ENCODE assay signal across 17 cellular contexts in the genomic region with DNA sequence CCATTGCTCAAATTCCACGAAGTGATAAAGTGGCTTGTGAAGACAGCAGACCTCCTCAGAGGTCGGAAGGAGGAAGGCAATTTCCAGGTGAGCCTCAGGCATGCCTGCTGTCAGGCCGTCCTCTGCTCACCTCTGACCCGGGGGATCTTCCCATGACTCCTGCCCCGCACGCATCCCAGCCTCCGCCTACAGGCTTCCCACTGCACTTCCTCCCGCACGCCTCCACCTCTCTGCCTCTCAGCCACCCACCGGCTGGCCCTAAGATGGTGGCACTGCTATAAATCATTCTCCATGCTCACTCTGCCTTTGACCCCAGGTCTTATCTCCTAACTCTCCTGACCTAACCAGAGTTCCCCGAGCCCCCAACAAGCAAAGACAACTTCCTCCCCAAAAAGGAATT. TPM values are rescaled to one million over a fixed set of nuclear protein-coding genes. Genes with fewer than 3 reads are reported as not detected.
DNase-seq lines count a peak whose midpoint lies in the region; ATAC-seq and TF ChIP-seq lines count a peak whose summit lies in the region.
"Had no signal": no experiment of that assay in that cellular context is flagged by ENCODE, and none has a peak within 500 bp of the region (broad histone marks: within the 10 kb centered on the region; RNA-seq: fewer than 3 reads in every experiment).

No MANE protein-coding gene starts in this region.

- CTCF ChIA-PET in IMR-90 (lab: Yijun Ruan, JAX) = interaction anchor here (1.1 kb wide), 2 partner anchors 13 to 115 kb away, joined by 3 to 4 read pairs; no protein-coding TSS in a partner anchor
- CTCF ChIA-PET in CD4-positive, alpha-beta T cell (lab: Charles Lee) = no interaction called here

- no peak for TF ChIP-seq POLR2A in IMR-90 (IDR thresholded peaks at IDR 0.05; ENCODE audit: low read depth, low read length)

- H3K4me3 ChIP-seq in IMR-90 (ENCODE audit: insufficient read depth, low read depth, low read length) = no peak overlapping the region
- no peak overlapping the region for H3K4me3 ChIP-seq in endodermal cell (ENCODE audit: low read length)
- no peak overlapping the region for H3K4me3 ChIP-seq in mesendoderm (ENCODE audit: low read length)
- H3K4me3 ChIP-seq: BLaER1, GM12878 had no signal

- peak overlapping the region; percentile 91 for H3K27ac ChIP-seq in IMR-90 (ENCODE audit: insufficient read depth, low read length)
- H3K27ac ChIP-seq in endodermal cell (ENCODE audit: low read depth, low read length) = no peak overlapping the region
- no peak overlapping the region for H3K27ac ChIP-seq in mesendoderm (ENCODE audit: low read depth, low read length)
- no peak overlapping the region for H3K27ac ChIP-seq in CD4-positive, alpha-beta T cell (ENCODE audit: low read depth, low read length)
- H3K27ac ChIP-seq: BLaER1 had no signal

- H3K79me1 ChIP-seq in IMR-90 (ENCODE audit: low read depth in 1 of 2, low read length in 2 of 2) (peaks cover 35 to 78% of the 10 kb centered on the region in 2 experiments), mesendoderm (ENCODE audit: low read length) (no peaks in the 10 kb centered on the region)

- H3K4ac ChIP-seq in IMR-90 (ENCODE audit: low read depth, low read length) (peak overlapping the region; percentile 99), mesendoderm (ENCODE audit: low read depth, low read length) (no peak overlapping the region)

- no peak for TF ChIP-seq RAD21 in IMR-90 (IDR thresholded peaks at IDR 0.05; ENCODE audit: low read length)

- H4K20me1 ChIP-seq in IMR-90 (ENCODE audit: insufficient read depth, low read length) = no peaks in the 10 kb centered on the region
- H4K20me1 ChIP-seq: BLaER1 had no signal

- TF ChIP-seq CTCF in IMR-90 (conservative IDR thresholded peaks at IDR 0.05; ENCODE audit: low read depth, low read length) (no peak), endodermal cell (conservative IDR thresholded peaks at IDR 0.05) (peak; percentile 30)
- TF ChIP-seq CTCF in CD4-positive, alpha-beta T cell (IDR thresholded peaks at IDR 0.05) = no peak

- H4K8ac ChIP-seq in IMR-90 (ENCODE audit: low read depth in 2 of 2, low read length in 2 of 2) (peak overlapping the region; percentile 92 to 99), mesendoderm (ENCODE audit: low read depth, low read length) (no peak overlapping the region)

- no peaks in the 10 kb centered on the region for H3K79me2 ChIP-seq in mesendoderm (ENCODE audit: control insufficient read depth, insufficient read depth, low read length)

- peak overlapping the region; percentile 99 for H3K14ac ChIP-seq in IMR-90 (replicated peaks; ENCODE audit: low read depth, low read length)

- H3K9me1 ChIP-seq in IMR-90 (ENCODE audit: insufficient read depth, low read length) = peaks cover 16% of the 10 kb centered on the region

- H2AK5ac ChIP-seq in IMR-90 (ENCODE audit: low read depth, low read length) = peak overlapping the region; percentile 99
- no peak overlapping the region for H2AK5ac ChIP-seq in mesendoderm (ENCODE audit: low read length)

- peak overlapping the region; percentile 93; the same call in 2 of the 3 replicates for H2BK15ac ChIP-seq in IMR-90 (ENCODE audit: low read depth, low read length)
- H2BK15ac ChIP-seq in mesendoderm (replicated peaks; ENCODE audit: low read depth) = no peak overlapping the region

- H3K56ac ChIP-seq in IMR-90 (ENCODE audit: extremely low read depth, insufficient read depth, low read length) (peak overlapping the region; percentile 96), mesendoderm (ENCODE audit: low read length) (no peak overlapping the region)

- H2BK120ac ChIP-seq in IMR-90 (ENCODE audit: low read depth, low read length) = peak overlapping the region; percentile 98
- no peak overlapping the region for H2BK120ac ChIP-seq in mesendoderm (ENCODE audit: low read depth, low read length)

- in situ Hi-C loops in IMR-90 (cut with MboI; ENCODE audit: low sequenced_read_pairs) = loop anchor here (25.0 kb wide), 1 partner anchor 668 kb away; a partner anchor contains a TSS

- H3K36me3 Mint-ChIP-seq in endodermal cell (ENCODE audit: low read depth) = peaks cover 3% of the 10 kb centered on the region
- no peaks in the 10 kb centered on the region for H3K36me3 Mint-ChIP-seq in CD4-positive, alpha-beta T cell (ENCODE audit: low read depth)
- H3K36me3 Mint-ChIP-seq: CD4-positive, alpha-beta memory T cell had no signal

- DNase-seq in IMR-90 (no peak), endodermal cell (peak; percentile 62), mesendoderm (peak; percentile 42), retina (no peak)
- DNase-seq in activated naive CD4-positive, alpha-beta T cell treated with anti-CD3 and anti-CD28 coated beads, Interleukin-2, amount 50 U/mL, for 16 hours = no peak
- no peak for DNase-seq in CD4-positive, alpha-beta T cell
- no peak for DNase-seq in stimulated activated CD4-positive, alpha-beta T cell treated with anti-CD3 and anti-CD28 coated beads, Interleukin-12 subunit alpha, Interleukin-12 subunit beta, amount 100 ng/mL, for 4 hours
- DNase-seq: Caco-2; CD4-positive, alpha-beta memory T cell; DMS 273 treated with DMSO at 0.1 percent for 48 hours; Kasumi-1; NCI-H2081 treated with DMSO at 0.1 percent for 48 hours; OCI-M1; Right ventricle myocardium superior had no signal

- H2AK9ac ChIP-seq in IMR-90 (replicated peaks; ENCODE audit: low read depth, low read length, poor library complexity) = peak overlapping the region; percentile 83

- WGBS in IMR-90 (ENCODE audit: extremely low coverage in 2 of 2, insufficient read length in 1 of 2), 2 experiments = 54% methylated on average over 8 of the region's 11 CpGs; no CpG with 5 or more reads in 1 of the 2 experiments
- 81 to 84% methylated on average over 6 to 11 of the region's 11 CpGs for WGBS in endodermal cell (ENCODE audit: insufficient coverage in 1 of 2, insufficient read length in 1 of 2), 2 experiments
- WGBS in mesendoderm (ENCODE audit: extremely low coverage, insufficient coverage, low lambda C conversion rate) = no CpG with 5 or more reads among the region's 11 CpGs

- peak overlapping the region; percentile 97 for H4K91ac ChIP-seq in IMR-90 (ENCODE audit: insufficient read depth, low read depth, low read length)

- H3K9me3 Mint-ChIP-seq in endodermal cell = peaks cover 15% of the 10 kb centered on the region
- peaks cover 4% of the 10 kb centered on the region for H3K9me3 Mint-ChIP-seq in CD4-positive, alpha-beta T cell

- no peak overlapping the region for H3K4me3 Mint-ChIP-seq in endodermal cell
- no peak overlapping the region for H3K4me3 Mint-ChIP-seq in CD4-positive, alpha-beta T cell
- H3K4me3 Mint-ChIP-seq: CD4-positive, alpha-beta memory T cell had no signal

- H3K9ac ChIP-seq in IMR-90 (ENCODE audit: low read depth, low read length) (peak overlapping the region; percentile 57), endodermal cell (ENCODE audit: extremely low read depth, low read length, poor library complexity, severe bottlenecking) (no peak overlapping the region), mesendoderm (ENCODE audit: low read length) (no peak overlapping the region)
- H3K9ac ChIP-seq: BLaER1 had no signal

- no peak; the same call in 1 of the 2 replicates for ATAC-seq in IMR-90 (ENCODE audit: low read depth)
- no peak for ATAC-seq in CD4-positive, alpha-beta T cell (ENCODE audit: poor library complexity)
- ATAC-seq: HCT116 had no signal

- H3K27me3 ChIP-seq in IMR-90 (ENCODE audit: control insufficient read depth, insufficient read depth, low read length) = no peaks in the 10 kb centered on the region
- no peaks in the 10 kb centered on the region for H3K27me3 ChIP-seq in endodermal cell (ENCODE audit: control insufficient read depth, insufficient read depth, low read length, poor library complexity, severe bottlenecking)
- H3K27me3 ChIP-seq in mesendoderm (ENCODE audit: insufficient read depth, low read length, poor library complexity) = no peaks in the 10 kb centered on the region
- no peaks in the 10 kb centered on the region for H3K27me3 ChIP-seq in CD4-positive, alpha-beta T cell (ENCODE audit: control insufficient read depth, insufficient read depth, low read length)
- H3K27me3 ChIP-seq: BLaER1 had no signal

- peak overlapping the region; percentile 97 for H3K23ac ChIP-seq in IMR-90 (ENCODE audit: low read depth, low read length)
- H3K23ac ChIP-seq in mesendoderm (ENCODE audit: low read length) = no peak overlapping the region

- H2BK20ac ChIP-seq in IMR-90 (ENCODE audit: low read depth, low read length) = peak overlapping the region; percentile 98

- H2BK5ac ChIP-seq in IMR-90 (ENCODE audit: low read depth, low read length, poor library complexity, severe bottlenecking) = peak overlapping the region; percentile 89
- no peak overlapping the region for H2BK5ac ChIP-seq in mesendoderm (ENCODE audit: low read length)

- H3K4me1 ChIP-seq in IMR-90 (ENCODE audit: control insufficient read depth, insufficient read depth, low read length) (peaks cover 24% of the 10 kb centered on the region), endodermal cell (ENCODE audit: control insufficient read depth, insufficient read depth, low read length) (no peaks in the 10 kb centered on the region), mesendoderm (ENCODE audit: control insufficient read depth, low read depth, low read length) (peaks cover 2% of the 10 kb centered on the region)
- H3K4me1 ChIP-seq: BLaER1 had no signal

- H3K4me2 ChIP-seq in IMR-90 (ENCODE audit: low read depth, low read length) (peak overlapping the region; percentile 21; the same call in 1 of the 2 replicates), mesendoderm (ENCODE audit: low read length) (no peak overlapping the region)
- H3K4me2 ChIP-seq: BLaER1 had no signal

- peak overlapping the region; percentile 73 for H2AFZ ChIP-seq in IMR-90 (replicated peaks; ENCODE audit: low read length, poor library complexity)

- peaks cover 12% of the 10 kb centered on the region for H3K4me1 Mint-ChIP-seq in endodermal cell
- no peaks in the 10 kb centered on the region for H3K4me1 Mint-ChIP-seq in CD4-positive, alpha-beta T cell (ENCODE audit: low read depth)
- H3K4me1 Mint-ChIP-seq: CD4-positive, alpha-beta memory T cell had no signal

- H3K9me3 ChIP-seq in IMR-90 (ENCODE audit: control insufficient read depth, insufficient read depth, low read length) (peaks cover 2% of the 10 kb centered on the region; the same call in 1 of the 2 replicates), endodermal cell (ENCODE audit: control insufficient read depth, low read length) (peaks cover 12% of the 10 kb centered on the region)
- H3K9me3 ChIP-seq in CD4-positive, alpha-beta T cell (ENCODE audit: control insufficient read depth, low read length) = no peaks in the 10 kb centered on the region

- H4K5ac ChIP-seq in IMR-90 (ENCODE audit: low read depth, low read length) (peak overlapping the region; percentile 92), mesendoderm (ENCODE audit: low read length) (no peak overlapping the region)

- POLR2A ChIA-PET in IMR-90 (lab: Charles Lee; ENCODE audit: unreplicated experiment) = interaction anchor here (0.5 to 1.1 kb wide), 2 partner anchors 44 to 177 kb away, joined by 3 to 8 read pairs; no protein-coding TSS in a partner anchor
- POLR2A ChIA-PET in CD4-positive, alpha-beta T cell (lab: Charles Lee) = no interaction called here

- no peak overlapping the region for H3K27ac Mint-ChIP-seq in endodermal cell
- H3K27ac Mint-ChIP-seq in CD4-positive, alpha-beta T cell = no peak overlapping the region
- H3K27ac Mint-ChIP-seq: CD4-positive, alpha-beta memory T cell had no signal

- H3K27me3 Mint-ChIP-seq in endodermal cell (ENCODE audit: insufficient read depth) = no peaks in the 10 kb centered on the region
- H3K27me3 Mint-ChIP-seq in CD4-positive, alpha-beta T cell = peaks cover 8% of the 10 kb centered on the region
- H3K27me3 Mint-ChIP-seq: CD4-positive, alpha-beta memory T cell had no signal

- BruUV-seq in IMR-90 (replicated peaks; lab: Mats Ljungman, UMichigan) = no TSS peak

- H3K18ac ChIP-seq in IMR-90 (ENCODE audit: low read depth, low read length) = peak overlapping the region; percentile 97
- H3K18ac ChIP-seq in mesendoderm (ENCODE audit: low read length) = no peak overlapping the region

- intact Hi-C loops in IMR-90 (cut with micrococcal nuclease) = loop anchor here (2.0 kb wide), 2 partner anchors 43 to 151 kb away; no protein-coding TSS in a partner anchor
- intact Hi-C loops in CD4-positive, alpha-beta T cell (cut with DNase I, micrococcal nuclease) = loop anchor here in 1 of 2 experiments (10.0 kb wide), 1 partner anchor 271 kb away; no protein-coding TSS in a partner anchor

- dilution Hi-C loops in IMR-90 (cut with HindIII; ENCODE audit: low sequenced_read_pairs, unreplicated experiment) = no loop called here

- H3K36me3 ChIP-seq in IMR-90 (ENCODE audit: control insufficient read depth, insufficient read depth, low read length) (no peaks in the 10 kb centered on the region), endodermal cell (ENCODE audit: control insufficient read depth, insufficient read depth, low read length) (no peaks in the 10 kb centered on the region), mesendoderm (ENCODE audit: control insufficient read depth, insufficient read depth, low read length) (no peaks in the 10 kb centered on the region)
- H3K36me3 ChIP-seq: BLaER1 had no signal

RNA-seq across cellular contexts. Expression of a gene that starts 49.4 kb away (rescaled TPM):
- total RNA-seq in IMR-90 (2012; rRNA removed) = 4.3 and 4.7 TPM in 2 replicates
- 1.7 and 1.9 TPM in 2 replicates for polyA plus RNA-seq in IMR-90 (2012; rRNA removed)
- polyA plus RNA-seq in IMR-90 (2012; cell fraction: cytosol; rRNA removed) = 0.37 and 0.56 TPM in 2 replicates
- 0.86 and 4.3 TPM in 2 replicates for polyA plus RNA-seq in IMR-90 (2012; cell fraction: nucleus; rRNA removed; ENCODE audit: low replicate concordance)
- 1 to 10 TPM in 1 of 2 donors, under 1 TPM in 1; 0.84 to 1.8 TPM for total RNA-seq in endodermal cell
- polyA plus RNA-seq in endodermal cell (2013, experiment 1 of 2) = 0.21 TPM
- polyA plus RNA-seq in endodermal cell (2013, experiment 2 of 2) = 0.66 TPM
- polyA plus RNA-seq in mesendoderm (2013, experiment 1 of 2) = 0.51 TPM
- 0.55 TPM for polyA plus RNA-seq in mesendoderm (2013, experiment 2 of 2)
- total RNA-seq in CD4-positive, alpha-beta T cell = not detected
- total RNA-seq: CD4-positive, alpha-beta memory T cell had no signal
- polyA plus RNA-seq: CD4-positive, alpha-beta memory T cell had no signal

Comparison
In these comparisons a context has a peak if more than half of its experiments do, and no peak if none do; other contexts are left out.
1. DNase-seq: peak in endodermal cell (single experiment) and mesendoderm (single experiment); none in IMR-90 (single experiment), activated naive CD4-positive, alpha-beta T cell treated with anti-CD3 and anti-CD28 coated beads, Interleukin-2, amount 50 U/mL, for 16 hours (single experiment), CD4-positive, alpha-beta T cell (0 of 10), retina (single experiment) and stimulated activated CD4-positive, alpha-beta T cell treated with anti-CD3 and anti-CD28 coated beads, Interleukin-12 subunit alpha, Interleukin-12 subunit beta, amount 100 ng/mL, for 4 hours (single experiment).